In genomic region chr9:36142510-36143161, GRCh38 we compare ENCODE assay signal across 9 cellular contexts. TPM values are rescaled to one million over a fixed set of nuclear protein-coding genes. Genes with fewer than 3 reads are reported as not detected.
DNase-seq lines count a peak whose midpoint lies in the region; ATAC-seq and TF ChIP-seq lines count a peak whose summit lies in the region.
"Had no signal": no experiment of that assay in that cellular context is flagged by ENCODE, and none has a peak within 500 bp of the region (broad histone marks: within the 10 kb centered on the region; RNA-seq: fewer than 3 reads in every experiment).

No MANE protein-coding gene starts in this region.

- H3K36me3 ChIP-seq in HEK293 (ENCODE audit: control insufficient read depth in 2 of 2, insufficient read depth in 1 of 2, low read length in 2 of 2): no peaks in the 10 kb centered on the region
- no peaks in the 10 kb centered on the region for H3K36me3 ChIP-seq in psoas muscle (ENCODE audit: insufficient read depth in 1 of 2, low read depth in 1 of 2)

- H3K4me1 Mint-ChIP-seq in T-helper 17 cell: peaks cover 80% of the 10 kb centered on the region

- H3K27ac ChIP-seq in HEK293 (ENCODE audit: extremely low read depth, low read depth, low read length): no peak overlapping the region
- peak overlapping the region; percentile 41 for H3K27ac ChIP-seq in psoas muscle

- H3K4me1 ChIP-seq in HEK293 (ENCODE audit: control insufficient read depth, insufficient read depth, low read length): no peaks in the 10 kb centered on the region
- peaks cover under 1% of the 10 kb centered on the region for H3K4me1 ChIP-seq in psoas muscle

- WGBS in psoas muscle, 3 donors: 51 to 58% (median 52%) methylated on average over 12 of the region's 12 CpGs

- no peak overlapping the region for H3K4me3 ChIP-seq in HEK293 (ENCODE audit: low read depth, low read length)
- H3K4me3 ChIP-seq in psoas muscle: peak overlapping the region; percentile 16

- H3K27ac Mint-ChIP-seq in T-helper 17 cell: peak overlapping the region; percentile 100

- H3K9me3 ChIP-seq in HEK293 (ENCODE audit: control insufficient read depth, insufficient read depth, low read depth, low read length): no peaks in the 10 kb centered on the region
- H3K9me3 ChIP-seq in T-helper 17 cell (ENCODE audit: control insufficient read depth, low read length, poor library complexity, severe bottlenecking): no peaks in the 10 kb centered on the region
- H3K9me3 ChIP-seq in psoas muscle: no peaks in the 10 kb centered on the region

- DNase-seq in T-helper 17 cell (no peak), globus pallidus (ENCODE audit: low spot score) (peak; percentile 46), psoas muscle (no peak), iPS-NIHi7 (ENCODE audit: extremely low spot score) (no peak)
- DNase-seq: NCI-H226 had no signal

- H3K36me3 Mint-ChIP-seq in T-helper 17 cell (ENCODE audit: low read depth): peaks cover 15% of the 10 kb centered on the region

- ATAC-seq in T-helper 17 cell (peak; percentile 38), psoas muscle (peak in 1 of 4 donors; percentile 36), GM19455 (IDR thresholded peaks at IDR 0.05; ENCODE audit: unreplicated experiment) (no peak), esophagus mucosa (no peak), HG03457 (IDR thresholded peaks at IDR 0.05; ENCODE audit: unreplicated experiment) (no peak)

- POLR2A ChIA-PET in HEK293 (lab: Yijun Ruan, JAX): interaction anchor here (0.9 to 1.0 kb wide), 2 partner anchors 20 to 22 kb away, joined by 3 to 6 read pairs; no protein-coding TSS in a partner anchor

- TF ChIP-seq CTCF in HEK293 (tag by site-specific recombination; IDR thresholded peaks at IDR 0.05) (no peak), psoas muscle (IDR thresholded peaks at IDR 0.05) (no peak)

- peaks cover 0 to 10% (median 0%) of the 10 kb centered on the region in 3 donors for H3K27me3 ChIP-seq in psoas muscle (ENCODE audit: insufficient read depth in 3 of 3, low read length in 2 of 3)

- H3K4me3 Mint-ChIP-seq in T-helper 17 cell: peak overlapping the region; percentile 98

- H3K27me3 Mint-ChIP-seq in T-helper 17 cell: no peaks in the 10 kb centered on the region

- intact Hi-C loops in psoas muscle (cut with DNase I): no loop called here

- CTCF ChIA-PET in HEK293 (lab: Yijun Ruan, JAX): interaction anchor here (0.6 to 7.0 kb wide), 5 partner anchors 22 to 80 kb away, joined by 3 to 55 read pairs (median 4); no protein-coding TSS in a partner anchor

TF ChIP-seq in HEK293, 187 proteins besides CTCF, POLR2A, EP300 and RAD21:
- peak; percentile 70 for TF ChIP-seq GLIS1 (tag by site-specific recombination; IDR thresholded peaks at IDR 0.05)
- TF ChIP-seq ZNF341 (tag by site-specific recombination; IDR thresholded peaks at IDR 0.05; ENCODE audit: low read depth): no peak
- TF ChIP-seq ZNF48 (tag by site-specific recombination; IDR thresholded peaks at IDR 0.05): no peak

RNA-seq across cellular contexts. Expression of gene GLIPR2, which starts 6.1 kb away (rescaled TPM):
- 10 to 100 TPM; 32.5 to 51.4 TPM for total RNA-seq in T-helper 17 cell
- total RNA-seq in psoas muscle: 1 to 10 TPM; 3.6 to 6.5 (median 4.9) TPM
- 1 to 10 TPM; 2.5 to 3.4 (median 3.2) TPM for polyA plus RNA-seq in psoas muscle
- 8.8 TPM for total RNA-seq in esophagus mucosa

RNA-seq across cellular contexts. Expression of gene CCIN, which starts 26.6 kb away (rescaled TPM):
- total RNA-seq in T-helper 17 cell: 1 to 10 TPM in 1 of 2 donors, under 1 TPM in 1; 0.50 to 1.4 TPM
- not detected for total RNA-seq in psoas muscle
- under 1 TPM in 2 of 3 donors, not detected in 1; 0.03 to 0.04 TPM for polyA plus RNA-seq in psoas muscle
- not detected for total RNA-seq in esophagus mucosa

RNA-seq across cellular contexts. Expression of gene CLTA, which starts 48.1 kb away (rescaled TPM):
- total RNA-seq in T-helper 17 cell (10 to 100 TPM; 30.3 to 43.4 TPM), psoas muscle (10 to 100 TPM; 52.1 to 58.3 (median 54.6) TPM), esophagus mucosa (169 TPM)
- polyA plus RNA-seq in psoas muscle: 100 to 1,000 TPM in 1 of 3 donors, 10 to 100 TPM in 2; 59.2 to 125 (median 75.9) TPM
